In genomic region chr1:212593696-212594335, GRCh38 we compare ENCODE assay signal across 10 cellular contexts.
"Had no signal": no experiment of that assay in that cellular context is flagged by ENCODE, and none has a peak within 500 bp of the region (broad histone marks: within the 10 kb centered on the region; RNA-seq: fewer than 3 reads in every experiment).

No MANE protein-coding gene starts in this region.

- H3K27ac ChIP-seq: left lung, skin epidermis, tibial artery had no signal

- H3K4me3 ChIP-seq: left lung, skin epidermis, tibial artery had no signal

- H3K36me3 ChIP-seq: left lung, tibial artery had no signal

- ATAC-seq: left lung, natural killer cell, right cardiac atrium, T-helper 17 cell had no signal

- H3K27me3 ChIP-seq: left lung had no signal

- H3K9me3 ChIP-seq: left lung, tibial artery had no signal

- DNase-seq: activated CD4-positive, alpha-beta T cell treated with anti-CD3 and anti-CD28 coated beads for 4 hours; activated naive CD4-positive, alpha-beta T cell treated with anti-CD3 and anti-CD28 coated beads, Interleukin-2, amount 50 U/mL, for 16 hours; left lung; natural killer cell; right cardiac atrium; stimulated activated CD4-positive, alpha-beta T cell treated with anti-CD3 and anti-CD28 coated beads, Interleukin-4, amount 100 ng/mL, for 24 hours; stimulated activated naive CD4-positive, alpha-beta T cell; T-helper 17 cell; tibial artery had no signal
